Comparison of ENCODE assay signal across 8 cellular contexts in genomic region chr4:153468587-153468986, GRCh38. TPM values are rescaled to one million over a fixed set of nuclear protein-coding genes. Genes with fewer than 3 reads are reported as not detected.
DNase-seq lines count a peak whose midpoint lies in the region; ATAC-seq lines count a peak whose summit lies in the region.

No MANE protein-coding gene starts in this region.

- H3K9me3 ChIP-seq in BLaER1 treated with 17β-estradiol and CSF1 and Interleukin-3, amounts not matched to agents 10 nM and 100 nM (replicated peaks in 1 of 11) = 0 out of 22 replicates have a peak, but pooled peaks cover 0 to 3% (median 0%) of the 10 kb centered on the region in 11 experiments
- no peaks in the 10 kb centered on the region for H3K9me3 ChIP-seq in neuronal stem cell (replicated peaks in 1 of 2; ENCODE audit: control insufficient read depth in 2 of 2, insufficient read depth in 1 of 2, low read depth in 1 of 2, low read length in 2 of 2)

- no peak overlapping the region for H2BK5ac ChIP-seq in neuronal stem cell (ENCODE audit: low read length)

- H2BK120ac ChIP-seq in neuronal stem cell (ENCODE audit: low read depth, low read length) = no peak overlapping the region

- no peaks in the 10 kb centered on the region for H3K27me3 ChIP-seq in BLaER1 treated with 17β-estradiol and CSF1 and Interleukin-3, amounts not matched to agents 10 nM and 100 nM
- H3K27me3 ChIP-seq in neuronal stem cell (ENCODE audit: control insufficient read depth in 3 of 3, insufficient read depth in 3 of 3, low read depth in 1 of 3, low read length in 3 of 3) = peaks cover 0 to 12% (median 0%) of the 10 kb centered on the region in 3 experiments

- no peak overlapping the region for H2AK5ac ChIP-seq in neuronal stem cell (ENCODE audit: low read depth, low read length)

- H4K20me1 ChIP-seq in BLaER1 treated with 17β-estradiol and CSF1 and Interleukin-3, amounts not matched to agents 10 nM and 100 nM = peaks cover 14 to 72% (median 64%) of the 10 kb centered on the region in 11 experiments; a peak in 21 of 22 replicates

- no peak overlapping the region for H4K91ac ChIP-seq in neuronal stem cell (ENCODE audit: low read depth, low read length, poor library complexity)

- no peak overlapping the region for H2BK12ac ChIP-seq in neuronal stem cell (ENCODE audit: low read length)

- H3K4me1 ChIP-seq in BLaER1 treated with 17β-estradiol and CSF1 and Interleukin-3, amounts not matched to agents 10 nM and 100 nM = peaks cover 65 to 84% (median 68%) of the 10 kb centered on the region in 10 experiments
- peaks cover 3 to 19% of the 10 kb centered on the region in 2 donors for H3K4me1 ChIP-seq in neuronal stem cell (ENCODE audit: control insufficient read depth in 2 of 2, insufficient read depth in 1 of 2, low read depth in 1 of 2, low read length in 2 of 2)

- no peak overlapping the region for H2AFZ ChIP-seq in neuronal stem cell (ENCODE audit: low read length)

- DNase-seq in NAMALWA (ENCODE audit: low spot score) (peak; percentile 91), fibroblast of peridontal ligament (ENCODE audit: extremely low read depth) (peak; percentile 38), NCI-H1105 treated with DMSO at 0.1 percent for 48 hours (lab: John Stamatoyannopoulos, UW) (no peak), T1000 (lab: John Stamatoyannopoulos, UW) (no peak), neuronal stem cell (ENCODE audit: low spot score) (no peak), SW480 (ENCODE audit: low spot score) (no peak)

- no peak overlapping the region for H4K8ac ChIP-seq in neuronal stem cell (ENCODE audit: low read depth, low read length)

- no peak overlapping the region for H3K23ac ChIP-seq in neuronal stem cell (ENCODE audit: low read depth, low read length, poor library complexity)

- ATAC-seq in GM19467 (IDR thresholded peaks at IDR 0.05; ENCODE audit: unreplicated experiment) = peak; percentile 22

- H3K27ac ChIP-seq in BLaER1 treated with 17β-estradiol and CSF1 and Interleukin-3, amounts not matched to agents 10 nM and 100 nM = peak overlapping the region in 9 of 11 experiments; percentile 85 to 96 (median 94); a peak in 17 of 22 replicates
- no peak overlapping the region for H3K27ac ChIP-seq in neuronal stem cell (replicated peaks; ENCODE audit: low read length)

- H3K4me2 ChIP-seq in BLaER1 treated with 17β-estradiol and CSF1 and Interleukin-3, amounts not matched to agents 10 nM and 100 nM = peak overlapping the region; percentile 81 to 98 (median 96)
- H3K4me2 ChIP-seq in neuronal stem cell (ENCODE audit: insufficient read depth, low read length, poor library complexity, severe bottlenecking) = no peak overlapping the region

- no CpG with 5 or more reads among the region's 1 CpG for WGBS in neuronal stem cell (ENCODE audit: extremely low coverage in 2 of 2, insufficient read length in 2 of 2, insufficient replicate concordance in 1 of 2), 2 donors

- peak overlapping the region; percentile 75 to 99 (median 88) for H3K4me3 ChIP-seq in BLaER1 treated with 17β-estradiol and CSF1 and Interleukin-3, amounts not matched to agents 10 nM and 100 nM
- no peak overlapping the region for H3K4me3 ChIP-seq in neuronal stem cell (ENCODE audit: low read length in 2 of 2)

- H3K14ac ChIP-seq in neuronal stem cell (ENCODE audit: low read length) = no peak overlapping the region

- no peak overlapping the region for H2BK15ac ChIP-seq in neuronal stem cell (ENCODE audit: low read length)

- H3K4ac ChIP-seq in neuronal stem cell (ENCODE audit: low read length) = no peak overlapping the region

- H3K9ac ChIP-seq in BLaER1 treated with 17β-estradiol and CSF1 and Interleukin-3, amounts not matched to agents 10 nM and 100 nM = peak overlapping the region; percentile 77 to 98 (median 94); a peak in 21 of 22 replicates
- H3K9ac ChIP-seq in neuronal stem cell (ENCODE audit: low read depth, low read length, poor library complexity) = no peak overlapping the region

- H3K18ac ChIP-seq in neuronal stem cell (ENCODE audit: low read length) = no peak overlapping the region

- H3K36me3 ChIP-seq in BLaER1 treated with 17β-estradiol and CSF1 and Interleukin-3, amounts not matched to agents 10 nM and 100 nM = peaks cover 0 to 50% (median 31%) of the 10 kb centered on the region in 11 experiments; a peak in 17 of 22 replicates
- H3K36me3 ChIP-seq in neuronal stem cell (replicated peaks in 1 of 2; ENCODE audit: control insufficient read depth in 2 of 2, insufficient read depth in 2 of 2, low read length in 2 of 2) = peaks cover 0 to 10% of the 10 kb centered on the region in 2 donors

- H3K79me1 ChIP-seq in neuronal stem cell (ENCODE audit: low read depth, low read length) = peaks cover 4% of the 10 kb centered on the region

RNA-seq across cellular contexts. Expression of gene TMEM131L, which starts 2.4 kb away (rescaled TPM):
- 10.3 TPM for polyA plus RNA-seq in neuronal stem cell (2013, experiment 1 of 2)
- polyA plus RNA-seq in neuronal stem cell (2013, experiment 2 of 2) = 10.2 TPM

Comparison
In these comparisons a context has a peak if more than half of its experiments do, and no peak if none do; other contexts are left out.
1. H3K4me3 ChIP-seq: peak in BLaER1 treated with 17β-estradiol and CSF1 and Interleukin-3, amounts not matched to agents 10 nM and 100 nM (10 of 10); none in neuronal stem cell (0 of 2).
2. DNase-seq: peak in NAMALWA (single experiment) and fibroblast of peridontal ligament (single experiment); none in NCI-H1105 treated with DMSO at 0.1 percent for 48 hours (single experiment), T1000 (single experiment), neuronal stem cell (single experiment) and SW480 (single experiment).